9 cellular contexts compared by ENCODE assay signal in genomic region chr12:94207467-94208432, GRCh38. TPM values are rescaled to one million over a fixed set of nuclear protein-coding genes. Genes with fewer than 3 reads are reported as not detected.
DNase-seq lines count a peak whose midpoint lies in the region; ATAC-seq and TF ChIP-seq lines count a peak whose summit lies in the region.
"Had no signal": no experiment of that assay in that cellular context is flagged by ENCODE, and none has a peak within 500 bp of the region (broad histone marks: within the 10 kb centered on the region; RNA-seq: fewer than 3 reads in every experiment).

No MANE protein-coding gene starts in this region.

- 43% methylated on average over 12 of the region's 12 CpGs for WGBS in esophagus muscularis mucosa

- H3K36me3 ChIP-seq in esophagus muscularis mucosa, result no peaks in the 10 kb centered on the region
- H3K36me3 ChIP-seq: SJSA1 had no signal

- peak overlapping the region; percentile 84 for H3K4me3 Mint-ChIP-seq in T-helper 2 cell treated with Interferon-gamma antibody and Interleukin-4, amounts not matched to agents 5 μg/mL and 100 μg/mL, for 36 hours

- ATAC-seq in GM19023 (IDR thresholded peaks at IDR 0.05; ENCODE audit: unreplicated experiment) (peak; percentile 80), HG03025 (IDR thresholded peaks at IDR 0.05; ENCODE audit: low FRiP score, unreplicated experiment) (peak; percentile 83)

- H3K9me3 ChIP-seq in esophagus muscularis mucosa, result no peaks in the 10 kb centered on the region
- H3K9me3 ChIP-seq: SJSA1 had no signal

- H3K27ac ChIP-seq in esophagus muscularis mucosa (replicated peaks in 1 of 4), result peak overlapping the region; percentile 37 to 51 (median 48)
- H3K27ac ChIP-seq: SJSA1 had no signal

- TF ChIP-seq POLR2A in esophagus muscularis mucosa (IDR thresholded peaks at IDR 0.05; ENCODE audit: low read depth), result no peak

- peaks cover 5 to 11% (median 7%) of the 10 kb centered on the region in 4 donors for H3K4me1 ChIP-seq in esophagus muscularis mucosa
- H3K4me1 ChIP-seq: SJSA1 had no signal

- peaks cover 29% of the 10 kb centered on the region for H3K36me3 Mint-ChIP-seq in T-helper 2 cell treated with Interferon-gamma antibody and Interleukin-4, amounts not matched to agents 5 μg/mL and 100 μg/mL, for 36 hours (ENCODE audit: low read depth)

- no peak for TF ChIP-seq EP300 in esophagus muscularis mucosa (IDR thresholded peaks at IDR 0.05)

- intact Hi-C loops in esophagus muscularis mucosa (cut with DNase I), result no loop called here

- H3K4me3 ChIP-seq in esophagus muscularis mucosa, result peak overlapping the region in 3 of 4 donors; percentile 7 to 26 (median 15)
- H3K4me3 ChIP-seq: SJSA1 had no signal

- peaks cover 4% of the 10 kb centered on the region for H3K9me3 Mint-ChIP-seq in T-helper 2 cell treated with Interferon-gamma antibody and Interleukin-4, amounts not matched to agents 5 μg/mL and 100 μg/mL, for 36 hours

- H3K27me3 ChIP-seq in esophagus muscularis mucosa, result no peaks in the 10 kb centered on the region

- no peaks in the 10 kb centered on the region for H3K27me3 Mint-ChIP-seq in T-helper 2 cell treated with Interferon-gamma antibody and Interleukin-4, amounts not matched to agents 5 μg/mL and 100 μg/mL, for 36 hours (ENCODE audit: low read depth)

- H3K4me1 Mint-ChIP-seq in T-helper 2 cell treated with Interferon-gamma antibody and Interleukin-4, amounts not matched to agents 5 μg/mL and 100 μg/mL, for 36 hours (ENCODE audit: low read depth), result peaks cover 57% of the 10 kb centered on the region

- peak overlapping the region; percentile 100 for H3K27ac Mint-ChIP-seq in T-helper 2 cell treated with Interferon-gamma antibody and Interleukin-4, amounts not matched to agents 5 μg/mL and 100 μg/mL, for 36 hours

- peak; percentile 64 for DNase-seq in T-helper 2 cell treated with Interferon-gamma antibody and Interleukin-4, amounts not matched to agents 5 μg/mL and 100 μg/mL, for 36 hours (ENCODE audit: low spot score)
- no peak for DNase-seq in esophagus muscularis mucosa (ENCODE audit: extremely low spot score)
- DNase-seq in stimulated activated CD4-positive, alpha-beta T cell treated with anti-CD3 and anti-CD28 coated beads, Interleukin-12 subunit alpha, Interleukin-12 subunit beta, amount 100 ng/mL, for 48 hours (ENCODE audit: low read depth in 2 of 3, low spot score in 1 of 3), result peak; percentile 10 to 43 (median 19)
- DNase-seq in dermis blood vessel endothelial cell, result no peak
- no peak for DNase-seq in HUDEP-2 (lab: John Stamatoyannopoulos, UW; ENCODE audit: unreplicated experiment in 76 of 76)
- DNase-seq in UCSD-AML1 (lab: John Stamatoyannopoulos, UW; ENCODE audit: unreplicated experiment), result no peak

- TF ChIP-seq CTCF in esophagus muscularis mucosa (IDR thresholded peaks at IDR 0.05), result no peak

RNA-seq across cellular contexts. Expression of gene PLXNC1, which starts 59.4 kb away (rescaled TPM):
- total RNA-seq in esophagus muscularis mucosa (10 to 100 TPM in 1 of 4 donors, 1 to 10 TPM in 3; 4.0 to 12.3 (median 7.4) TPM), dermis blood vessel endothelial cell (0.17 and 0.23 TPM in 2 replicates)

Comparison
In these comparisons a context has a peak if more than half of its experiments do, and no peak if none do; other contexts are left out.
1. DNase-seq: peak in T-helper 2 cell treated with Interferon-gamma antibody and Interleukin-4, amounts not matched to agents 5 μg/mL and 100 μg/mL, for 36 hours (single experiment) and stimulated activated CD4-positive, alpha-beta T cell treated with anti-CD3 and anti-CD28 coated beads, Interleukin-12 subunit alpha, Interleukin-12 subunit beta, amount 100 ng/mL, for 48 hours (3 of 3); none in esophagus muscularis mucosa (single experiment), dermis blood vessel endothelial cell (single experiment), HUDEP-2 (0 of 76) and UCSD-AML1 (single experiment).